8 cellular contexts compared by ENCODE assay signal in genomic region chr21:29164330-29164942, GRCh38. TPM values are rescaled to one million over a fixed set of nuclear protein-coding genes. Genes with fewer than 3 reads are reported as not detected.
A peak's percentile ranks its signal among the peaks of the same experiment; 100 is the strongest.
DNase-seq lines count a peak whose midpoint lies in the region; ATAC-seq and TF ChIP-seq lines count a peak whose summit lies in the region.

No MANE protein-coding gene starts in this region.

- no peak overlapping the region for H3K4ac ChIP-seq in trophoblast cell (ENCODE audit: low read depth, low read length)

- no peaks in the 10 kb centered on the region for H3K79me2 ChIP-seq in trophoblast cell (ENCODE audit: control insufficient read depth, insufficient read depth, low read length, poor library complexity)

- H3K18ac ChIP-seq in trophoblast cell (ENCODE audit: low read length) = no peak overlapping the region

- H3K4me3 ChIP-seq in RWPE2 (ENCODE audit: severe bottlenecking) (no peak overlapping the region), fibroblast of mammary gland (ENCODE audit: control insufficient read depth, low read depth, low read length) (no peak overlapping the region), trophoblast cell (ENCODE audit: low read depth, low read length) (no peak overlapping the region)

- H2AFZ ChIP-seq in trophoblast cell (ENCODE audit: insufficient read depth, low read length, poor library complexity) = no peak overlapping the region

- no peaks in the 10 kb centered on the region for H3K79me1 ChIP-seq in trophoblast cell (ENCODE audit: low read length)

- H2BK12ac ChIP-seq in trophoblast cell (ENCODE audit: low read length) = no peak overlapping the region

- H4K91ac ChIP-seq in trophoblast cell (ENCODE audit: low read depth, low read length) = no peak overlapping the region

- no peak overlapping the region for H3K4me2 ChIP-seq in trophoblast cell (ENCODE audit: low read length)

- H3K27me3 ChIP-seq in RWPE2 (ENCODE audit: insufficient read depth, poor library complexity, severe bottlenecking) = no peaks in the 10 kb centered on the region
- no peaks in the 10 kb centered on the region for H3K27me3 ChIP-seq in trophoblast cell (ENCODE audit: insufficient read depth, low read length)

- H2BK5ac ChIP-seq in trophoblast cell (ENCODE audit: low read depth, low read length, poor library complexity) = no peak overlapping the region

- H3K36me3 ChIP-seq in RWPE2 (ENCODE audit: low read depth) (no peaks in the 10 kb centered on the region), trophoblast cell (ENCODE audit: control insufficient read depth in 1 of 2, insufficient read depth in 2 of 2, low read length in 2 of 2) (no peaks in the 10 kb centered on the region)

- H3K14ac ChIP-seq in trophoblast cell (ENCODE audit: low read length) = no peak overlapping the region

- peak; percentile 66 for ATAC-seq in RWPE2 (ENCODE audit: low read depth)
- ATAC-seq in HG03280 (IDR thresholded peaks at IDR 0.05; ENCODE audit: unreplicated experiment) = no peak

- TF ChIP-seq CTCF in RWPE2 (IDR thresholded peaks at IDR 0.05; ENCODE audit: poor library complexity, severe bottlenecking) = peak; percentile 96
- TF ChIP-seq CTCF in fibroblast of mammary gland (conservative IDR thresholded peaks at IDR 0.05; ENCODE audit: control insufficient read depth, insufficient read depth, low read depth, low read length) = peak; percentile 94

- peak; percentile 53 for DNase-seq in D341Med (ENCODE audit: low spot score)
- DNase-seq in HuH-7 (ENCODE audit: low spot score) = peak; percentile 29
- DNase-seq in RWPE2 (ENCODE audit: low spot score) = no peak
- peak; percentile 92 for DNase-seq in fibroblast of mammary gland (ENCODE audit: low read depth)
- DNase-seq in trophoblast cell = peak; percentile 46 to 82
- DNase-seq in stimulated activated CD4-positive, alpha-beta T cell treated with anti-CD3 and anti-CD28 coated beads, Interleukin-1b, Interleukin-23, amount 100 ng/mL, for 48 hours = no peak
- no peak for DNase-seq in activated effector memory CD4-positive, alpha-beta T cell treated with anti-CD3 and anti-CD28 coated beads, Interleukin-2, amount 50 U/mL, for 16 hours

- H4K8ac ChIP-seq in trophoblast cell (ENCODE audit: low read depth, low read length) = no peak overlapping the region

- H3K9me3 ChIP-seq in RWPE2 (ENCODE audit: severe bottlenecking) (no peaks in the 10 kb centered on the region), trophoblast cell (ENCODE audit: insufficient read depth, low read depth, low read length) (no peaks in the 10 kb centered on the region)

- H2AK5ac ChIP-seq in trophoblast cell (ENCODE audit: low read length) = no peak overlapping the region

- H3K23ac ChIP-seq in trophoblast cell (ENCODE audit: low read length) = no peak overlapping the region

- no peak overlapping the region for H2BK120ac ChIP-seq in trophoblast cell (ENCODE audit: insufficient read depth, low read length, poor library complexity)

- H3K9ac ChIP-seq in trophoblast cell (ENCODE audit: low read length) = no peak overlapping the region

- H3K27ac ChIP-seq in RWPE2 (ENCODE audit: poor library complexity, severe bottlenecking) = peak overlapping the region; percentile 86
- H3K27ac ChIP-seq in trophoblast cell (ENCODE audit: low read depth, low read length) = no peak overlapping the region

- no CpG with 5 or more reads among the region's 8 CpGs for WGBS in trophoblast cell (ENCODE audit: extremely low coverage, insufficient coverage, insufficient read length)

- no peak overlapping the region for H4K12ac ChIP-seq in trophoblast cell (ENCODE audit: low read depth, low read length)

- peaks cover 41% of the 10 kb centered on the region for H3K4me1 ChIP-seq in RWPE2 (ENCODE audit: insufficient read depth, poor library complexity, severe bottlenecking)
- H3K4me1 ChIP-seq in trophoblast cell (ENCODE audit: control insufficient read depth in 1 of 2, insufficient read depth in 2 of 2, low read length in 2 of 2) = no peaks in the 10 kb centered on the region

RNA-seq across cellular contexts. Expression of gene MAP3K7CL, which starts 34.0 kb away (rescaled TPM):
- polyA plus RNA-seq in trophoblast cell (2013) = 0.10 and 0.11 TPM in 2 replicates

Comparison
In these comparisons a context has a peak if more than half of its experiments do, and no peak if none do; other contexts are left out.
1. DNase-seq: peak in D341Med (single experiment), HuH-7 (single experiment), fibroblast of mammary gland (single experiment) and trophoblast cell (2 of 2); none in RWPE2 (single experiment), stimulated activated CD4-positive, alpha-beta T cell treated with anti-CD3 and anti-CD28 coated beads, Interleukin-1b, Interleukin-23, amount 100 ng/mL, for 48 hours (single experiment) and activated effector memory CD4-positive, alpha-beta T cell treated with anti-CD3 and anti-CD28 coated beads, Interleukin-2, amount 50 U/mL, for 16 hours (single experiment).